In genomic region chr10:68988530-68989316, GRCh38 we compare ENCODE assay signal across 1 cellular context.
TF ChIP-seq lines count a peak whose summit lies in the region.

A gene with protein sequence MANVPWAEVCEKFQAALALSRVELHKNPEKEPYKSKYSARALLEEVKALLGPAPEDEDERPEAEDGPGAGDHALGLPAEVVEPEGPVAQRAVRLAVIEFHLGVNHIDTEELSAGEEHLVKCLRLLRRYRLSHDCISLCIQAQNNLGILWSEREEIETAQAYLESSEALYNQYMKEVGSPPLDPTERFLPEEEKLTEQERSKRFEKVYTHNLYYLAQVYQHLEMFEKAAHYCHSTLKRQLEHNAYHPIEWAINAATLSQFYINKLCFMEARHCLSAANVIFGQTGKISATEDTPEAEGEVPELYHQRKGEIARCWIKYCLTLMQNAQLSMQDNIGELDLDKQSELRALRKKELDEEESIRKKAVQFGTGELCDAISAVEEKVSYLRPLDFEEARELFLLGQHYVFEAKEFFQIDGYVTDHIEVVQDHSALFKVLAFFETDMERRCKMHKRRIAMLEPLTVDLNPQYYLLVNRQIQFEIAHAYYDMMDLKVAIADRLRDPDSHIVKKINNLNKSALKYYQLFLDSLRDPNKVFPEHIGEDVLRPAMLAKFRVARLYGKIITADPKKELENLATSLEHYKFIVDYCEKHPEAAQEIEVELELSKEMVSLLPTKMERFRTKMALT (plus strand): TSS chr10:68988803. CDS start chr10:68988833, 30 bp downstream.

TF ChIP-seq in A549, 52 proteins besides CTCF, POLR2A, EP300 and RAD21 (continued from another document):
- TF ChIP-seq MYC (IDR thresholded peaks at IDR 0.05; ENCODE audit: borderline replicate concordance, low read length) (no peak), HMGXB4 (CRISPR knock-in tag; IDR thresholded peaks at IDR 0.05; ENCODE audit: borderline replicate concordance) (0 out of 2 replicates have a peak, but pooled peaks have one; percentile 30), HOXB13 (CRISPR knock-in tag; IDR thresholded peaks at IDR 0.05; ENCODE audit: low read depth) (no peak), FOSB (CRISPR knock-in tag; IDR thresholded peaks at IDR 0.05) (no peak), CBX2 (IDR thresholded peaks at IDR 0.05; ENCODE audit: borderline replicate concordance, low read depth) (no peak), TP53 (CRISPR knock-in tag; IDR thresholded peaks at IDR 0.05) (no peak), BHLHE40 (IDR thresholded peaks at IDR 0.05; ENCODE audit: low read depth, low read length) (no peak), ZNF302 (CRISPR knock-in tag; IDR thresholded peaks at IDR 0.05) (no peak), KDM5A (IDR thresholded peaks at IDR 0.05) (peak; percentile 31; the same call in 1 of the 2 replicates), CBX8 (IDR thresholded peaks at IDR 0.05) (no peak), FOXS1 (CRISPR knock-in tag; IDR thresholded peaks at IDR 0.05) (no peak)
- TF ChIP-seq, protein P1, sequence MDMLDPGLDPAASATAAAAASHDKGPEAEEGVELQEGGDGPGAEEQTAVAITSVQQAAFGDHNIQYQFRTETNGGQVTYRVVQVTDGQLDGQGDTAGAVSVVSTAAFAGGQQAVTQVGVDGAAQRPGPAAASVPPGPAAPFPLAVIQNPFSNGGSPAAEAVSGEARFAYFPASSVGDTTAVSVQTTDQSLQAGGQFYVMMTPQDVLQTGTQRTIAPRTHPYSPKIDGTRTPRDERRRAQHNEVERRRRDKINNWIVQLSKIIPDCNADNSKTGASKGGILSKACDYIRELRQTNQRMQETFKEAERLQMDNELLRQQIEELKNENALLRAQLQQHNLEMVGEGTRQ (IDR thresholded peaks at IDR 0.05): 0 out of 2 replicates have a peak, but pooled peaks have one; percentile 2
